Comparison of ENCODE assay signal across 1 cellular context in genomic region chr3:101827211-101828174, GRCh38.
A peak's percentile ranks its signal among the peaks of the same experiment; 100 is the strongest.
TF ChIP-seq lines count a peak whose summit lies in the region.

No MANE protein-coding gene starts in this region.

TF ChIP-seq in HepG2, 621 proteins besides CTCF, POLR2A, EP300 and RAD21 (continued from another document and continues in another):
- TF ChIP-seq PREB (CRISPR knock-in tag; IDR thresholded peaks at IDR 0.05), result no peak
- TF ChIP-seq ARNT2 (CRISPR knock-in tag; IDR thresholded peaks at IDR 0.05; ENCODE audit: low read depth), result no peak
- no peak for TF ChIP-seq ZNF550 (CRISPR knock-in tag; IDR thresholded peaks at IDR 0.05; ENCODE audit: borderline replicate concordance)
- TF ChIP-seq TMF1 (CRISPR knock-in tag; IDR thresholded peaks at IDR 0.05; ENCODE audit: low read depth), result 0 out of 2 replicates have a peak, but pooled peaks have one; percentile 46
- TF ChIP-seq ZNF382 (CRISPR knock-in tag; IDR thresholded peaks at IDR 0.05; ENCODE audit: borderline replicate concordance), result no peak
- TF ChIP-seq ZSCAN22 (CRISPR knock-in tag; IDR thresholded peaks at IDR 0.05), result no peak
- TF ChIP-seq TGIF2 (CRISPR knock-in tag; IDR thresholded peaks at IDR 0.05), result no peak
- TF ChIP-seq KLF16 (CRISPR knock-in tag; IDR thresholded peaks at IDR 0.05), result no peak
- TF ChIP-seq ZNF644 (CRISPR knock-in tag; IDR thresholded peaks at IDR 0.05; ENCODE audit: low read depth), result no peak
- 0 out of 2 replicates have a peak, but pooled peaks have one; percentile 31 for TF ChIP-seq FOXP4 (CRISPR knock-in tag; IDR thresholded peaks at IDR 0.05)
- TF ChIP-seq ZBTB46 (CRISPR knock-in tag; IDR thresholded peaks at IDR 0.05; ENCODE audit: borderline replicate concordance), result no peak
- no peak for TF ChIP-seq EZH2 (conservative IDR thresholded peaks at IDR 0.05; ENCODE audit: low read depth, low read length)
- TF ChIP-seq SAP130 (CRISPR knock-in tag; IDR thresholded peaks at IDR 0.05; ENCODE audit: low read depth), result peak; percentile 57; the same call in 1 of the 2 replicates
- TF ChIP-seq ZNF296 (CRISPR knock-in tag; conservative IDR thresholded peaks at IDR 0.05), result no peak
- TF ChIP-seq FOXK2 (IDR thresholded peaks at IDR 0.05), result no peak
- TF ChIP-seq FOXC1 (CRISPR knock-in tag; IDR thresholded peaks at IDR 0.05; ENCODE audit: borderline replicate concordance), result 0 out of 2 replicates have a peak, but pooled peaks have one; percentile 64
- no peak; the same call in 1 of the 2 replicates for TF ChIP-seq ATF2 (CRISPR knock-in tag; IDR thresholded peaks at IDR 0.05)
- no peak for TF ChIP-seq TBP (CRISPR knock-in tag; IDR thresholded peaks at IDR 0.05)
- no peak for TF ChIP-seq NFYB (CRISPR knock-in tag; IDR thresholded peaks at IDR 0.05)
- TF ChIP-seq YEATS2 (CRISPR knock-in tag; IDR thresholded peaks at IDR 0.05; ENCODE audit: borderline replicate concordance), result peak; percentile 41; the same call in 1 of the 2 replicates
- TF ChIP-seq ZNF333 (CRISPR knock-in tag; IDR thresholded peaks at IDR 0.05; ENCODE audit: borderline replicate concordance), result no peak
- no peak for TF ChIP-seq ZNF431 (CRISPR knock-in tag; IDR thresholded peaks at IDR 0.05; ENCODE audit: borderline replicate concordance, low read depth)
- no peak for TF ChIP-seq ZNF552 (CRISPR knock-in tag; IDR thresholded peaks at IDR 0.05; ENCODE audit: borderline replicate concordance)
- TF ChIP-seq SIN3A (IDR thresholded peaks at IDR 0.05; ENCODE audit: borderline replicate concordance, low read depth, low read length), result 0 out of 2 replicates have a peak, but pooled peaks have one; percentile 37
- no peak for TF ChIP-seq STAT6 (CRISPR knock-in tag; IDR thresholded peaks at IDR 0.05; ENCODE audit: borderline replicate concordance)
- no peak for TF ChIP-seq ZFAT (CRISPR knock-in tag; conservative IDR thresholded peaks at IDR 0.05)
- TF ChIP-seq HOXA7 (CRISPR knock-in tag; IDR thresholded peaks at IDR 0.05), result no peak
- no peak for TF ChIP-seq PLSCR1 (CRISPR knock-in tag; IDR thresholded peaks at IDR 0.05; ENCODE audit: borderline replicate concordance)
- TF ChIP-seq ZNF280B (CRISPR knock-in tag; IDR thresholded peaks at IDR 0.05; ENCODE audit: borderline replicate concordance), result 0 out of 2 replicates have a peak, but pooled peaks have one; percentile 23
- 0 out of 2 replicates have a peak, but pooled peaks have one; percentile 36 for TF ChIP-seq HDAC1 (CRISPR knock-in tag; IDR thresholded peaks at IDR 0.05)
- no peak for TF ChIP-seq ONECUT2 (CRISPR knock-in tag; IDR thresholded peaks at IDR 0.05)
- no peak for TF ChIP-seq GATA4 (IDR thresholded peaks at IDR 0.05; ENCODE audit: borderline replicate concordance, low read depth)
- TF ChIP-seq POLR2AphosphoS2 (IDR thresholded peaks at IDR 0.05; ENCODE audit: low read depth, low read length), result no peak
- no peak for TF ChIP-seq ZBTB39 (CRISPR knock-in tag; IDR thresholded peaks at IDR 0.05)
- no peak for TF ChIP-seq ZNF615 (CRISPR knock-in tag; IDR thresholded peaks at IDR 0.05; ENCODE audit: borderline replicate concordance)
- no peak for TF ChIP-seq SIX1 (CRISPR knock-in tag; IDR thresholded peaks at IDR 0.05; ENCODE audit: borderline replicate concordance)
- no peak for TF ChIP-seq NFATC3 (CRISPR knock-in tag; IDR thresholded peaks at IDR 0.05)
- no peak for TF ChIP-seq ZNF543 (CRISPR knock-in tag; IDR thresholded peaks at IDR 0.05)
- TF ChIP-seq ZNF17 (CRISPR knock-in tag; IDR thresholded peaks at IDR 0.05), result no peak
- 0 out of 2 replicates have a peak, but pooled peaks have one; percentile 74 for TF ChIP-seq ZNF354B (CRISPR knock-in tag; IDR thresholded peaks at IDR 0.05)
- TF ChIP-seq CBFB (CRISPR knock-in tag; IDR thresholded peaks at IDR 0.05), result no peak
- TF ChIP-seq MLXIP (CRISPR knock-in tag; IDR thresholded peaks at IDR 0.05; ENCODE audit: borderline replicate concordance), result no peak
- TF ChIP-seq TARDBP (CRISPR knock-in tag; IDR thresholded peaks at IDR 0.05), result peak; percentile 52; the same call in 1 of the 2 replicates
- TF ChIP-seq ELK4 (CRISPR knock-in tag; IDR thresholded peaks at IDR 0.05; ENCODE audit: borderline replicate concordance), result no peak
